Comparison of ENCODE assay signal across 23 cellular contexts in the genomic region with DNA sequence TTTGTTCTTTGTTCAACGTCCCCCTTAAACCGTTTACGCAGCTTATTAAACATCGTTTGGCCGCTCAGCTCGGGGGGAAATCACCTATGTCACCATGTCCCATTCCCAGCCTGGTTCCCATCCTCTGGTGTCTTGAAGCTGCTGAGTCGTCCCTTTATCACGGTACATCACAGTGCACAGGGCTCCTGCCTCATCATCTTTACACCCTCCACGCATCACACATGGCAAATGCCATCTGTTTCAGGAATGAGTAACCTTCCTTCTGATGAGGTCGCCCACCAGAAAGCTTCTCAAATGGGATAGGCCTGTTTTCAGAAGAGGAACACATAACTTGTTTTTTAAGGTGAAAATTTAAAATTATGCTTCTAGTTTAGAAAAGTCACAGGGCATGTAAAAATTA. TPM values are rescaled to one million over a fixed set of nuclear protein-coding genes. Genes with fewer than 3 reads are reported as not detected.
"Had no signal": no experiment of that assay in that cellular context is flagged by ENCODE, and none has a peak within 500 bp of the region (broad histone marks: within the 10 kb centered on the region; RNA-seq: fewer than 3 reads in every experiment).

No MANE protein-coding gene starts in this region.

- H2AFZ ChIP-seq: hepatocyte had no signal

- H3K79me2 ChIP-seq: hepatocyte had no signal

- H3K9me3 Mint-ChIP-seq: activated naive CD4-positive, alpha-beta T cell treated with anti-CD3 and anti-CD28 coated beads for 36 hours; immature natural killer cell; naive thymus-derived CD4-positive, alpha-beta T cell; neural crest cell; stimulated activated memory B cell treated with anti-CD40 and anti-IgM and Interleukin-4, amounts not matched to agents 10 μg/mL and 1 μg/mL and 100 μg/mL, for 72 hours had no signal

- H3K4me3 ChIP-seq: coronary artery, hepatocyte, left ventricle myocardium inferior, smooth muscle cell, transverse colon had no signal

- H3K4me1 Mint-ChIP-seq: immature natural killer cell; naive thymus-derived CD4-positive, alpha-beta T cell; neural crest cell; stimulated activated memory B cell treated with anti-CD40 and anti-IgM and Interleukin-4, amounts not matched to agents 10 μg/mL and 1 μg/mL and 100 μg/mL, for 72 hours had no signal

- FAIRE-seq: urothelium cell line had no signal

- H3K4me3 Mint-ChIP-seq: activated naive CD4-positive, alpha-beta T cell treated with anti-CD3 and anti-CD28 coated beads for 36 hours; immature natural killer cell; naive thymus-derived CD4-positive, alpha-beta T cell; neural crest cell; stimulated activated memory B cell treated with anti-CD40 and anti-IgM and Interleukin-4, amounts not matched to agents 10 μg/mL and 1 μg/mL and 100 μg/mL, for 72 hours had no signal

- DNase-seq: activated CD4-positive, alpha-beta T cell treated with anti-CD3 and anti-CD28 coated beads for 4 hours; activated CD4-positive, alpha-beta T cell treated with anti-CD3 and anti-CD28 coated beads, Interleukin-2, amount 50 U/mL, for 48 hours; activated CD4-positive, CD25-positive, alpha-beta regulatory T cell; activated effector memory CD4-positive, alpha-beta T cell treated with Interleukin-2 at 50 U/mL for 16 hours; activated naive CD4-positive, alpha-beta T cell treated with anti-CD3 and anti-CD28 coated beads for 36 hours; activated T-cell treated with anti-CD3 and anti-CD28 coated beads, Interleukin-2, amount 50 U/mL, for 48 hours; cerebellar nuclear complex; foreskin melanocyte; immature natural killer cell; left ventricle myocardium inferior; naive thymus-derived CD4-positive, alpha-beta T cell; posterior cingulate gyrus; stimulated activated CD4-positive, alpha-beta T cell treated with anti-CD3 and anti-CD28 coated beads, Interleukin-15, amount 100 ng/mL, for 24 hours; T1000; transverse colon had no signal

- H3K27ac Mint-ChIP-seq: activated naive CD4-positive, alpha-beta T cell treated with anti-CD3 and anti-CD28 coated beads for 36 hours; immature natural killer cell; naive thymus-derived CD4-positive, alpha-beta T cell; stimulated activated memory B cell treated with anti-CD40 and anti-IgM and Interleukin-4, amounts not matched to agents 10 μg/mL and 1 μg/mL and 100 μg/mL, for 72 hours had no signal

- ATAC-seq: naive thymus-derived CD4-positive, alpha-beta T cell; sciatic nerve; stimulated activated memory B cell treated with anti-CD40 and anti-IgM and Interleukin-4, amounts not matched to agents 10 μg/mL and 1 μg/mL and 100 μg/mL, for 72 hours had no signal

- H3K9me3 ChIP-seq: left ventricle myocardium inferior, transverse colon had no signal

- H3K4me2 ChIP-seq: hepatocyte, smooth muscle cell had no signal

- H3K27ac ChIP-seq: coronary artery, hepatocyte, left ventricle myocardium inferior, transverse colon had no signal

- H3K4me1 ChIP-seq: transverse colon had no signal

- H3K27me3 Mint-ChIP-seq: stimulated activated memory B cell treated with anti-CD40 and anti-IgM and Interleukin-4, amounts not matched to agents 10 μg/mL and 1 μg/mL and 100 μg/mL, for 72 hours had no signal

RNA-seq across cellular contexts. Expression of a gene that starts 7.9 kb away (rescaled TPM):
- total RNA-seq: fibroblast of lung; naive thymus-derived CD4-positive, alpha-beta T cell; smooth muscle cell had no signal
- polyA plus RNA-seq: immature natural killer cell; naive thymus-derived CD4-positive, alpha-beta T cell; smooth muscle cell had no signal
